9 cellular contexts compared by ENCODE assay signal in the genomic region with DNA sequence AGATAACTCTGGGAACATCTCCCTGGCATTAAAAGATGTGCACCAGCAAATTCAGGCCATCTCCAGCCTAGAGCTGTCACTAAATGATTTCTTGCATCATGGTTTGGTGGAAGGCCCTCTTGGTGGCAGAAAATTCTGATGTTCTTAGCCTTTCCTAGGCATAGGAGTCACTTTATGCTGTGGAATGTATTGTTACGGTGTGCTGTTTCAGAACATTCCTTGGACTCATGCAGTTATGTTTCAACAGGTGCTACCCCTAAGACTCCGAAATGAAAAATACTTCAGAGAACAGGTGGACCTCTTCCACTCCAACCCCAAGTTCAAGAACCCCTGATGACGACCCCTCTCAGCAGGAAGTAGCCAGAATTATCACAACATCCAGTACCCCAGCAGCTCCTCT. TPM values are rescaled to one million over a fixed set of nuclear protein-coding genes. Genes with fewer than 3 reads are reported as not detected.
DNase-seq lines count a peak whose midpoint lies in the region; ATAC-seq and TF ChIP-seq lines count a peak whose summit lies in the region.
"Had no signal": no experiment of that assay in that cellular context is flagged by ENCODE, and none has a peak within 500 bp of the region (broad histone marks: within the 10 kb centered on the region; RNA-seq: fewer than 3 reads in every experiment).

No MANE protein-coding gene starts in this region.

- peaks cover 0 to 28% (median 19%) of the 10 kb centered on the region in 4 donors for H3K4me1 ChIP-seq in stomach

- intact Hi-C loops in stomach (cut with DNase I; ENCODE audit: low total_unique reads), result no loop called here

- in situ Hi-C loops in SK-MEL-5 (cut with HindIII; ENCODE audit: low pct_unique_long_range_greater_than_20kb, low sequenced_read_pairs), result no loop called here

- H3K9me3 ChIP-seq in stomach, result peaks cover 0 to 3% (median 0%) of the 10 kb centered on the region in 4 donors

- peak; percentile 16 for DNase-seq in NCI-H146 (lab: John Stamatoyannopoulos, UW)
- no peak for DNase-seq in NCI-H146 treated with DMSO at 0.1 percent for 48 hours (lab: John Stamatoyannopoulos, UW; ENCODE audit: unreplicated experiment)
- DNase-seq in SK-MEL-5 (ENCODE audit: low read depth, low spot score), result peak; percentile 57
- DNase-seq in iris pigment epithelial cell (ENCODE audit: low read depth), result peak; percentile 42
- no peak for DNase-seq in stomach
- DNase-seq in SHP77 treated with DMSO at 0.1 percent for 48 hours (lab: John Stamatoyannopoulos, UW), result no peak
- no peak for DNase-seq in DMS79 treated with DMSO at 0.1 percent for 48 hours (lab: John Stamatoyannopoulos, UW)
- DNase-seq: NCI-H1436 had no signal

- no peaks in the 10 kb centered on the region for H3K36me3 ChIP-seq in stomach

- H3K27ac ChIP-seq in stomach, result peak overlapping the region in 3 of 5 donors; percentile 55 to 64 (median 63)

- H3K27me3 ChIP-seq in stomach, result no peaks in the 10 kb centered on the region

- TF ChIP-seq CTCF in stomach (IDR thresholded peaks at IDR 0.05), result peak in 3 of 7 experiments; percentile 4 to 27 (median 14)

- TF ChIP-seq EP300 in stomach (IDR thresholded peaks at IDR 0.05), result no peak

- TF ChIP-seq POLR2A in stomach (IDR thresholded peaks at IDR 0.05), result no peak

- no peak overlapping the region for H3K4me3 ChIP-seq in stomach

- no peak for ATAC-seq in HG02870 (IDR thresholded peaks at IDR 0.05; ENCODE audit: unreplicated experiment)

- 42 to 75% (median 47%) methylated on average over 3 of the region's 3 CpGs for WGBS in stomach, 5 donors

RNA-seq across cellular contexts. Expression of a gene that starts 20.3 kb away (rescaled TPM):
- total RNA-seq in SK-MEL-5 (2014; rRNA removed; shearing (Covaris generic)), result 30.2 and 32.4 TPM in 2 replicates
- 43.7 and 49.9 TPM in 2 replicates for polyA plus RNA-seq in SK-MEL-5 (2015; cell fraction: cytosol; rRNA removed)
- 17.6 and 20.9 TPM in 2 replicates for polyA plus RNA-seq in SK-MEL-5 (2015; cell fraction: nucleus; rRNA removed)
- total RNA-seq in stomach, result 100 to 1,000 TPM in 2 of 5 donors, 10 to 100 TPM in 3; 12.7 to 102 (median 30.8) TPM
- polyA plus RNA-seq in stomach, result 10 to 100 TPM; 32.1 to 71.2 (median 61.6) TPM

Comparison
In these comparisons a context has a peak if more than half of its experiments do, and no peak if none do; other contexts are left out.
1. DNase-seq: peak in NCI-H146 (single experiment), SK-MEL-5 (single experiment) and iris pigment epithelial cell (single experiment); none in NCI-H146 treated with DMSO at 0.1 percent for 48 hours (single experiment), stomach (single experiment), SHP77 treated with DMSO at 0.1 percent for 48 hours (single experiment) and DMS79 treated with DMSO at 0.1 percent for 48 hours (single experiment).